In genomic region chr11:64723117-64723906, GRCh38 we compare ENCODE assay signal across 8 cellular contexts. TPM values are rescaled to one million over a fixed set of nuclear protein-coding genes. Genes with fewer than 3 reads are reported as not detected.
DNase-seq lines count a peak whose midpoint lies in the region; ATAC-seq, FAIRE-seq and TF ChIP-seq lines count a peak whose summit lies in the region.

Gene NRXN2, minus strand, starts transcription at chr11:64723197. Its CDS starts 9,498 bp downstream, at chr11:64713699.

- no peaks in the 10 kb centered on the region for H3K9me2 ChIP-seq in hepatocyte (replicated peaks; ENCODE audit: insufficient read depth)

- no peaks in the 10 kb centered on the region for H3K9me3 Mint-ChIP-seq in T-helper 2 cell treated with Interferon-gamma antibody and Interleukin-4, amounts not matched to agents 5 μg/mL and 100 μg/mL, for 36 hours
- H3K9me3 Mint-ChIP-seq in astrocyte (ENCODE audit: unreplicated experiment) = no peaks in the 10 kb centered on the region

- peak within 1 kb of the TSS; percentile 41 for H3K27ac Mint-ChIP-seq in T-helper 2 cell treated with Interferon-gamma antibody and Interleukin-4, amounts not matched to agents 5 μg/mL and 100 μg/mL, for 36 hours
- no peak within 1 kb of the TSS for H3K27ac Mint-ChIP-seq in astrocyte (ENCODE audit: unreplicated experiment)

- H3K4me3 Mint-ChIP-seq in T-helper 2 cell treated with Interferon-gamma antibody and Interleukin-4, amounts not matched to agents 5 μg/mL and 100 μg/mL, for 36 hours = peak within 1 kb of the TSS; percentile 65
- H3K4me3 Mint-ChIP-seq in astrocyte (ENCODE audit: unreplicated experiment) = peak within 1 kb of the TSS; percentile 72

- ATAC-seq in HG02588 (IDR thresholded peaks at IDR 0.05; ENCODE audit: unreplicated experiment) = peak; percentile 77

- H3K4me2 ChIP-seq in astrocyte (ENCODE audit: low read length) (peak within 1 kb of the TSS; percentile 94), hepatocyte (peak within 1 kb of the TSS; percentile 100)

- peaks cover 13% of the 10 kb centered on the region for H3K4me1 Mint-ChIP-seq in T-helper 2 cell treated with Interferon-gamma antibody and Interleukin-4, amounts not matched to agents 5 μg/mL and 100 μg/mL, for 36 hours (ENCODE audit: low read depth)
- no peaks in the 10 kb centered on the region for H3K4me1 Mint-ChIP-seq in astrocyte (ENCODE audit: low read depth, unreplicated experiment)

- H3K79me2 ChIP-seq in astrocyte (ENCODE audit: insufficient read depth, low read length) = no peaks in the 10 kb centered on the region
- no peaks in the 10 kb centered on the region for H3K79me2 ChIP-seq in hepatocyte

- DNase-seq in GM03348 (ENCODE audit: low spot score) (peak; percentile 97), NCI-H128 (lab: John Stamatoyannopoulos, UW; ENCODE audit: unreplicated experiment) (peak; percentile 76), astrocyte (ENCODE audit: low read depth) (peak; percentile 53), hepatocyte (ENCODE audit: low spot score) (peak; percentile 90), retinal pigment epithelial cell (ENCODE audit: low read depth) (peak; percentile 24), GF-D8 (lab: John Stamatoyannopoulos, UW) (no peak)
- peak; percentile 87 for DNase-seq in T-helper 2 cell treated with Interferon-gamma antibody and Interleukin-4, amounts not matched to agents 5 μg/mL and 100 μg/mL, for 36 hours (ENCODE audit: low spot score)

- peaks cover 37% of the 10 kb centered on the region for H3K27me3 ChIP-seq in astrocyte (ENCODE audit: insufficient read depth, low read length)
- H3K27me3 ChIP-seq in hepatocyte = peaks cover 39% of the 10 kb centered on the region

- H3K36me3 Mint-ChIP-seq in T-helper 2 cell treated with Interferon-gamma antibody and Interleukin-4, amounts not matched to agents 5 μg/mL and 100 μg/mL, for 36 hours (ENCODE audit: low read depth) = peaks cover 17% of the 10 kb centered on the region
- H3K36me3 Mint-ChIP-seq in astrocyte (ENCODE audit: low read depth, unreplicated experiment) = no peaks in the 10 kb centered on the region

- H3K9me3 ChIP-seq in astrocyte (ENCODE audit: insufficient read depth, low read depth, low read length) (no peaks in the 10 kb centered on the region), hepatocyte (ENCODE audit: low read depth) (no peaks in the 10 kb centered on the region)

- peak within 1 kb of the TSS; percentile 85 for H2AFZ ChIP-seq in astrocyte (ENCODE audit: low read depth, low read length)
- peak within 1 kb of the TSS; percentile 100 for H2AFZ ChIP-seq in hepatocyte

- peak within 1 kb of the TSS; percentile 75 for H3K9ac ChIP-seq in astrocyte (ENCODE audit: low read length)

- peaks cover 38% of the 10 kb centered on the region for H3K27me3 Mint-ChIP-seq in T-helper 2 cell treated with Interferon-gamma antibody and Interleukin-4, amounts not matched to agents 5 μg/mL and 100 μg/mL, for 36 hours (ENCODE audit: low read depth)
- H3K27me3 Mint-ChIP-seq in astrocyte (ENCODE audit: low read depth, unreplicated experiment) = peaks cover 65% of the 10 kb centered on the region

- no peak within 1 kb of the TSS for H3K27ac ChIP-seq in astrocyte (ENCODE audit: low read depth, low read length)
- H3K27ac ChIP-seq in hepatocyte = no peak within 1 kb of the TSS

- TF ChIP-seq CTCF in astrocyte (IDR thresholded peaks at IDR 0.05; ENCODE audit: insufficient read depth, low read depth, low read length) (peak; percentile 47), hepatocyte (IDR thresholded peaks at IDR 0.05; ENCODE audit: poor library complexity) (peak; percentile 99), retinal pigment epithelial cell (conservative IDR thresholded peaks at IDR 0.05; ENCODE audit: low read depth, low read length) (peak; percentile 93)

- whole genome bisulfite sequencing in hepatocyte (ENCODE audit: low lambda C conversion rate, missing lambda C conversion rate) = 8% methylated on average over 29 of the region's 66 CpGs

- no peak for FAIRE-seq in astrocyte (lab: Jason Lieb, UNC)

- H3K36me3 ChIP-seq in astrocyte (ENCODE audit: insufficient read depth, low read length) (no peaks in the 10 kb centered on the region), hepatocyte (replicated peaks; ENCODE audit: insufficient read depth, low read depth) (no peaks in the 10 kb centered on the region)

- H4K20me1 ChIP-seq in astrocyte (ENCODE audit: insufficient read depth, low read length) (no peaks in the 10 kb centered on the region), hepatocyte (ENCODE audit: insufficient read depth, poor library complexity, severe bottlenecking) (no peaks in the 10 kb centered on the region)

- H3K4me3 ChIP-seq in astrocyte (ENCODE audit: insufficient read depth, low read depth, low read length) (peak within 1 kb of the TSS; percentile 51), hepatocyte (peak within 1 kb of the TSS; percentile 96), retinal pigment epithelial cell (ENCODE audit: low read length) (peak within 1 kb of the TSS; percentile 59)

- H3K4me1 ChIP-seq in astrocyte (ENCODE audit: insufficient read depth, low read length) (peaks cover 3% of the 10 kb centered on the region), hepatocyte (ENCODE audit: insufficient read depth) (no peaks in the 10 kb centered on the region)

RNA-seq across cellular contexts. Expression of gene NRXN2, which starts in this region (rescaled TPM):
- total RNA-seq in astrocyte = 0.14 and 0.17 TPM in 2 replicates
- total RNA-seq in hepatocyte = 0.28 and 0.83 TPM in 2 replicates
- polyA plus RNA-seq in hepatocyte = 1.7 and 2.8 TPM in 2 replicates

Comparison
In these comparisons a context has a peak if more than half of its experiments do, and no peak if none do; other contexts are left out.
1. Peak in DNase-seq, H3K4me3 ChIP-seq, H3K9ac ChIP-seq and H3K4me2 ChIP-seq in astrocyte; RNA of the gene not detected or under 1 TPM.
2. CTCF ChIP-seq: peak in every context shown above with its lines; median percentile 99 in hepatocyte; 93 in retinal pigment epithelial cell; 47 in astrocyte.